8 cellular contexts compared by ENCODE assay signal in the genomic region with DNA sequence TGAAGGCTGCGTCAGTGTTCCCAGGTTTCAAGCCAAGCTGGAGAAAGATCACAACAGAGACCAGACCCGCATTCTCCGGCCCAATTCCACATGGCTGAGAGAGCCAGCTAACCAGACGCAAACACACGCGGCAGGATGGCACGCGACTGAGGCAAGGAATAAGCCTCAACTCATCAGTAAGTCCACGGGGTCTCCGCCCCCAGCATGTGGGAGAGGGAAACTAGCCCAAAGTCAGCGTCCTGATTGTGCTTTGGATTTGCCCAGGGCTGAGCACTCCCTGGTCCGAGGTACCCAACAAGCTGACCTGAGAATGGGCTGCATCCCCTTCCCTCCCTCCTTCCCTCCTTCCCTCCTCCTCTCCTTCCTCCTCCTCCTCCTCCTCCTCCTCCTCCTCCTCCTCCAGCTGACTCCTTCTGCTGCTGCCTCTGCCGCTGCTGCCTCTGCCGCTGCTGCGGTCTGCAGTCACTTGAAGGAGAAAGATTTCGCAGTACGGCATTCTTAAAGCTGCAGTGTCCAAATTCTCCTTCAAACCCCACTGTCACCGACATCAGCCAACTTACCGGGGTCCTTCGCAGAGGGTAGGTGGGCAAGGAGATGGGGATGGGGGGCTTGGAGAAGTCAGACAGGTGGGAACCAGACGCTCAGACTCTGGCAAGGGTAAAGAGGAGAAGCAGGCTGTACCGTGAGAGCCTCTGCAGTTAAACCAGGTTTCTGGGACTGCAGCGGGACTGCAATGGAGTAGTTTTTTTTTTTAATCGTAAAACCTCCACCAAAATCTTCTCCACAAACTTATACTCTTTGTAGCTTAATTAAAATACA. TPM values are rescaled to one million over a fixed set of nuclear protein-coding genes. Genes with fewer than 3 reads are reported as not detected.
A peak's percentile ranks its signal among the peaks of the same experiment; 100 is the strongest.
DNase-seq lines count a peak whose midpoint lies in the region; ATAC-seq lines count a peak whose summit lies in the region.

No MANE protein-coding gene starts in this region.

- peaks cover 76% of the 10 kb centered on the region for H3K27me3 Mint-ChIP-seq in activated T-helper 17 cell treated with anti-CD3 and anti-CD28 coated beads, Interleukin-2, amount 50 U/mL, for 72 hours
- peaks cover 95% of the 10 kb centered on the region for H3K27me3 Mint-ChIP-seq in stimulated activated memory B cell treated with anti-CD40 and anti-IgM and Interleukin-4, amounts not matched to agents 10 μg/mL and 1 μg/mL and 100 μg/mL, for 72 hours

- H3K27ac Mint-ChIP-seq in activated T-helper 17 cell treated with anti-CD3 and anti-CD28 coated beads, Interleukin-2, amount 50 U/mL, for 72 hours: no peak overlapping the region
- H3K27ac Mint-ChIP-seq in stimulated activated memory B cell treated with anti-CD40 and anti-IgM and Interleukin-4, amounts not matched to agents 10 μg/mL and 1 μg/mL and 100 μg/mL, for 72 hours: peak overlapping the region; percentile 31

- H3K4me1 ChIP-seq in iPS DF 6.9 (ENCODE audit: control insufficient read depth, insufficient read depth, low read length): peaks cover 5% of the 10 kb centered on the region; the same call in 1 of the 2 replicates

- H3K27me3 ChIP-seq in iPS DF 6.9 (ENCODE audit: control insufficient read depth, insufficient read depth, low read length): peaks cover 62% of the 10 kb centered on the region

- H3K9me3 ChIP-seq in iPS DF 6.9 (ENCODE audit: control insufficient read depth, insufficient read depth, low read length): no peaks in the 10 kb centered on the region

- H3K4me3 ChIP-seq in iPS DF 6.9 (ENCODE audit: low read length): peak overlapping the region; percentile 44; the same call in 1 of the 2 replicates

- H3K36me3 Mint-ChIP-seq in activated T-helper 17 cell treated with anti-CD3 and anti-CD28 coated beads, Interleukin-2, amount 50 U/mL, for 72 hours (ENCODE audit: low read depth): no peaks in the 10 kb centered on the region
- H3K36me3 Mint-ChIP-seq in stimulated activated memory B cell treated with anti-CD40 and anti-IgM and Interleukin-4, amounts not matched to agents 10 μg/mL and 1 μg/mL and 100 μg/mL, for 72 hours: no peaks in the 10 kb centered on the region

- ATAC-seq in activated T-helper 17 cell treated with anti-CD3 and anti-CD28 coated beads, Interleukin-2, amount 50 U/mL, for 72 hours (replicated peaks): no peak
- ATAC-seq in stimulated activated memory B cell treated with anti-CD40 and anti-IgM and Interleukin-4, amounts not matched to agents 10 μg/mL and 1 μg/mL and 100 μg/mL, for 72 hours: no peak

- no peaks in the 10 kb centered on the region for H3K36me3 ChIP-seq in iPS DF 6.9 (ENCODE audit: control insufficient read depth, insufficient read depth, low read length)

- peak; percentile 30 for DNase-seq in stimulated activated CD4-positive, alpha-beta T cell treated with anti-CD3 and anti-CD28 coated beads, Interleukin-15, amount 100 ng/mL, for 24 hours
- DNase-seq in stimulated activated CD4-positive, alpha-beta T cell treated with anti-CD3 and anti-CD28 coated beads, Interleukin-12 subunit alpha, Interleukin-12 subunit beta, amount 100 ng/mL, for 4 hours: no peak
- DNase-seq in iPS DF 6.9 (ENCODE audit: low read depth, low spot score): no peak
- DNase-seq in Ammon's horn (ENCODE audit: low spot score): no peak
- DNase-seq in GOT3 (lab: John Stamatoyannopoulos, UW): no peak
- DNase-seq in central memory CD4-positive, alpha-beta T cell: no peak

- no peak overlapping the region for H3K27ac ChIP-seq in iPS DF 6.9 (ENCODE audit: low read length)

- no peaks in the 10 kb centered on the region for H3K9me3 Mint-ChIP-seq in activated T-helper 17 cell treated with anti-CD3 and anti-CD28 coated beads, Interleukin-2, amount 50 U/mL, for 72 hours
- H3K9me3 Mint-ChIP-seq in stimulated activated memory B cell treated with anti-CD40 and anti-IgM and Interleukin-4, amounts not matched to agents 10 μg/mL and 1 μg/mL and 100 μg/mL, for 72 hours: no peaks in the 10 kb centered on the region

- peak overlapping the region; percentile 63 for H3K4me3 Mint-ChIP-seq in activated T-helper 17 cell treated with anti-CD3 and anti-CD28 coated beads, Interleukin-2, amount 50 U/mL, for 72 hours
- H3K4me3 Mint-ChIP-seq in stimulated activated memory B cell treated with anti-CD40 and anti-IgM and Interleukin-4, amounts not matched to agents 10 μg/mL and 1 μg/mL and 100 μg/mL, for 72 hours: peak overlapping the region; percentile 61

- WGBS in iPS DF 6.9 (ENCODE audit: insufficient coverage, insufficient read length): no CpG with 5 or more reads among the region's 24 CpGs

- peaks cover 16% of the 10 kb centered on the region for H3K4me1 Mint-ChIP-seq in activated T-helper 17 cell treated with anti-CD3 and anti-CD28 coated beads, Interleukin-2, amount 50 U/mL, for 72 hours
- peaks cover 64% of the 10 kb centered on the region for H3K4me1 Mint-ChIP-seq in stimulated activated memory B cell treated with anti-CD40 and anti-IgM and Interleukin-4, amounts not matched to agents 10 μg/mL and 1 μg/mL and 100 μg/mL, for 72 hours

RNA-seq across cellular contexts. Expression of a gene that starts 32.9 kb away (rescaled TPM):
- 10 to 100 TPM in 1 of 2 donors, 1 to 10 TPM in 1; 9.3 to 12.8 TPM for total RNA-seq in activated T-helper 17 cell treated with anti-CD3 and anti-CD28 coated beads, Interleukin-2, amount 50 U/mL, for 72 hours
